ENCODE assay signal across 8 cellular contexts in genomic region chr10:3197354-3198003, GRCh38. TPM values are rescaled to one million over a fixed set of nuclear protein-coding genes. Genes with fewer than 3 reads are reported as not detected.
DNase-seq lines count a peak whose midpoint lies in the region; ATAC-seq and TF ChIP-seq lines count a peak whose summit lies in the region.

No MANE protein-coding gene starts in this region.

- no peaks in the 10 kb centered on the region for H3K27me3 ChIP-seq in upper lobe of left lung

- H3K4me3 ChIP-seq in upper lobe of left lung, result peak overlapping the region in 2 of 4 donors; percentile 17 to 27

- no peaks in the 10 kb centered on the region for H3K9me3 ChIP-seq in upper lobe of left lung

- TF ChIP-seq EP300 in upper lobe of left lung (IDR thresholded peaks at IDR 0.05), result no peak

- TF ChIP-seq POLR2A in upper lobe of left lung (IDR thresholded peaks at IDR 0.05), result no peak

- peak overlapping the region; percentile 47 for H3K27ac Mint-ChIP-seq in activated naive CD8-positive, alpha-beta T cell

- peaks cover 30% of the 10 kb centered on the region for H3K27me3 Mint-ChIP-seq in activated naive CD8-positive, alpha-beta T cell

- peaks cover 18 to 24% (median 23%) of the 10 kb centered on the region in 4 donors for H3K4me1 ChIP-seq in upper lobe of left lung

- H3K36me3 ChIP-seq in upper lobe of left lung, result no peaks in the 10 kb centered on the region

- 12 to 26% methylated on average over 11 to 27 of the region's 27 CpGs for WGBS in upper lobe of left lung, 2 donors

- H3K9me3 Mint-ChIP-seq in activated naive CD8-positive, alpha-beta T cell (ENCODE audit: low read depth), result no peaks in the 10 kb centered on the region

- peak overlapping the region in 2 of 4 donors; percentile 2 to 22 for H3K27ac ChIP-seq in upper lobe of left lung

- no peaks in the 10 kb centered on the region for H3K36me3 Mint-ChIP-seq in activated naive CD8-positive, alpha-beta T cell

- in situ Hi-C loops in SK-MEL-5 (cut with HindIII; ENCODE audit: low pct_unique_long_range_greater_than_20kb, low sequenced_read_pairs), result no loop called here

- DNase-seq in DMS153 (lab: John Stamatoyannopoulos, UW) (peak; percentile 28), LoVo (ENCODE audit: low spot score) (peak; percentile 86), SK-MEL-5 (ENCODE audit: low read depth, low spot score) (peak; percentile 64), Right ventricle myocardium inferior (ENCODE audit: missing footprints) (peak; percentile 87), posterior vena cava (ENCODE audit: low spot score) (peak; percentile 94), upper lobe of left lung (peak; percentile 76 to 92)

- peak; percentile 83 to 92 (median 88) for TF ChIP-seq CTCF in upper lobe of left lung (IDR thresholded peaks at IDR 0.05)

- H3K4me3 Mint-ChIP-seq in activated naive CD8-positive, alpha-beta T cell, result peak overlapping the region; percentile 62

- H3K4me1 Mint-ChIP-seq in activated naive CD8-positive, alpha-beta T cell (ENCODE audit: low read depth), result peaks cover 13% of the 10 kb centered on the region

- ATAC-seq in GM21737 (IDR thresholded peaks at IDR 0.05; ENCODE audit: unreplicated experiment), result peak; percentile 52
- ATAC-seq in Right ventricle myocardium inferior, result peak; percentile 89
- peak; percentile 84 to 95 for ATAC-seq in upper lobe of left lung (ENCODE audit: low FRiP score in 2 of 2)

- intact Hi-C loops in Right ventricle myocardium inferior (cut with DNase I), result loop anchor here (1.0 to 5.0 kb wide), 2 partner anchors 1465 to 1574 kb away; no protein-coding TSS in a partner anchor
- intact Hi-C loops in posterior vena cava (cut with DNase I), result loop anchor here in 1 of 2 donors (10.0 kb wide), 1 partner anchor 1577 kb away; no protein-coding TSS in a partner anchor

RNA-seq across cellular contexts. Expression of gene PITRM1, which starts 24.9 kb away (rescaled TPM):
- 36.5 and 41.7 TPM in 2 replicates for total RNA-seq in SK-MEL-5 (2014; rRNA removed; shearing (Covaris generic))
- polyA plus RNA-seq in SK-MEL-5 (2015; cell fraction: cytosol; rRNA removed), result 32.5 and 33.8 TPM in 2 replicates
- polyA plus RNA-seq in SK-MEL-5 (2015; cell fraction: nucleus; rRNA removed), result 36.8 and 78.4 TPM in 2 replicates
- 91.1 TPM for total RNA-seq in Right ventricle myocardium inferior
- 100 to 1,000 TPM in 1 of 2 donors, 10 to 100 TPM in 1; 65.9 to 112 TPM for total RNA-seq in posterior vena cava
- 100 to 1,000 TPM in 2 of 6 donors, 10 to 100 TPM in 4; 63.4 to 216 (median 77.5) TPM for total RNA-seq in upper lobe of left lung

Comparison
In these comparisons a context has a peak if more than half of its experiments do, and no peak if none do; other contexts are left out.
1. DNase-seq: peak in every context shown above with its lines; median percentile 94 in posterior vena cava; 87 in Right ventricle myocardium inferior; 86 in LoVo; 84 in upper lobe of left lung; 64 in SK-MEL-5; 28 in DMS153.